14 cellular contexts compared by ENCODE assay signal in genomic region chr15:35912196-35912595, GRCh38.
DNase-seq lines count a peak whose midpoint lies in the region; ATAC-seq and TF ChIP-seq lines count a peak whose summit lies in the region.
"Had no signal": no experiment of that assay in that cellular context is flagged by ENCODE, and none has a peak within 500 bp of the region (broad histone marks: within the 10 kb centered on the region; RNA-seq: fewer than 3 reads in every experiment).

No MANE protein-coding gene starts in this region.

- no peak overlapping the region for H2BK15ac ChIP-seq in IMR-90 (ENCODE audit: low read depth, low read length)

- CTCF ChIA-PET in A673 (lab: Charles Lee) (interaction anchor here (0.8 to 1.5 kb wide), 2 partner anchors 161 to 163 kb away, joined by 3 to 11 read pairs; no protein-coding TSS in a partner anchor), IMR-90 (lab: Yijun Ruan, JAX) (no interaction called here)

- no TSS peak for BruUV-seq in A673 (replicated peaks; lab: Mats Ljungman, UMichigan)
- no TSS peak for BruUV-seq in IMR-90 (replicated peaks; lab: Mats Ljungman, UMichigan)

- no peak overlapping the region for H3K56ac ChIP-seq in IMR-90 (ENCODE audit: extremely low read depth, insufficient read depth, low read length)

- no CpG with 5 or more reads among the region's 2 CpGs for WGBS in IMR-90 (ENCODE audit: extremely low coverage in 2 of 2, insufficient read length in 1 of 2), 2 experiments

- dilution Hi-C loops in IMR-90 (cut with HindIII; ENCODE audit: low sequenced_read_pairs, unreplicated experiment): no loop called here

- no peak overlapping the region for H3K9ac ChIP-seq in IMR-90 (ENCODE audit: low read depth, low read length)

- no peak overlapping the region for H3K23ac ChIP-seq in IMR-90 (ENCODE audit: low read depth, low read length)

- H3K4ac ChIP-seq in IMR-90 (ENCODE audit: low read depth, low read length): no peak overlapping the region

- no peak overlapping the region for H2BK20ac ChIP-seq in IMR-90 (ENCODE audit: low read depth, low read length)

- POLR2A ChIA-PET in A673 (lab: Charles Lee; ENCODE audit: low non-redundant PET) (no interaction called here), IMR-90 (lab: Charles Lee; ENCODE audit: unreplicated experiment) (no interaction called here)

- ATAC-seq in IMR-90 (ENCODE audit: low read depth) (0 out of 2 replicates have a peak, but pooled peaks have one; percentile 24), GM21723 (IDR thresholded peaks at IDR 0.05; ENCODE audit: unreplicated experiment) (no peak)
- ATAC-seq in stimulated activated naive CD8-positive, alpha-beta T cell treated with anti-CD3 and anti-CD28 coated beads, Interleukin-15, Interleukin-2, amounts not matched to agents 100 U/mL and 50 U/mL, for 24 hours: no peak
- ATAC-seq: lower lobe of right lung had no signal

- DNase-seq in A673 (ENCODE audit: low spot score): peak; percentile 58
- DNase-seq in IMR-90: peak; percentile 13
- peak; percentile 64 for DNase-seq in choroid plexus epithelial cell (ENCODE audit: low read depth)
- peak; percentile 38 for DNase-seq in iris pigment epithelial cell (ENCODE audit: low read depth)
- DNase-seq in stimulated activated naive CD8-positive, alpha-beta T cell treated with anti-CD3 and anti-CD28 coated beads, Interleukin-15, Interleukin-2, amounts not matched to agents 100 U/mL and 50 U/mL, for 24 hours: no peak
- no peak for DNase-seq in NCI-H146 (lab: John Stamatoyannopoulos, UW)
- no peak for DNase-seq in DMS153 (lab: John Stamatoyannopoulos, UW)
- DNase-seq: activated B cell treated with CpG ODN at 0.5 μM for 24 hours; activated T-cell treated with anti-CD3 and anti-CD28 coated beads, Interleukin-2, amount 50 U/mL, for 1 hour; lower lobe of right lung; NCI-H2171; tibial artery had no signal

- H3K4me1 ChIP-seq in A673 (ENCODE audit: insufficient read depth, low read length, poor library complexity, severe bottlenecking) (no peaks in the 10 kb centered on the region), IMR-90 (ENCODE audit: control insufficient read depth, insufficient read depth, low read length) (no peaks in the 10 kb centered on the region)
- H3K4me1 ChIP-seq: lower lobe of right lung, tibial artery had no signal

- intact Hi-C loops in A673 (cut with micrococcal nuclease; ENCODE audit: unreplicated experiment) (loop anchor here (2.0 to 10.0 kb wide), 2 partner anchors 161 to 387 kb away; no protein-coding TSS in a partner anchor), IMR-90 (cut with micrococcal nuclease) (no loop called here)

- H4K8ac ChIP-seq in IMR-90 (ENCODE audit: low read depth in 2 of 2, low read length in 2 of 2): no peak overlapping the region

- H2BK120ac ChIP-seq in IMR-90 (ENCODE audit: low read depth, low read length): no peak overlapping the region

- no peaks in the 10 kb centered on the region for H3K27me3 ChIP-seq in A673 (replicated peaks; ENCODE audit: insufficient read depth, low read depth, low read length, poor library complexity)
- H3K27me3 ChIP-seq in IMR-90 (ENCODE audit: control insufficient read depth, insufficient read depth, low read length): no peaks in the 10 kb centered on the region
- H3K27me3 ChIP-seq: tibial artery had no signal

- H2BK5ac ChIP-seq in IMR-90 (ENCODE audit: low read depth, low read length, poor library complexity, severe bottlenecking): no peak overlapping the region

- H2AFZ ChIP-seq in IMR-90 (replicated peaks; ENCODE audit: low read length, poor library complexity): no peak overlapping the region

- H3K9me1 ChIP-seq in IMR-90 (ENCODE audit: insufficient read depth, low read length): no peaks in the 10 kb centered on the region

- no peak overlapping the region for H3K18ac ChIP-seq in IMR-90 (ENCODE audit: low read depth, low read length)

- H3K27ac ChIP-seq in A673 (ENCODE audit: low read depth, low read length, poor library complexity, severe bottlenecking) (no peak overlapping the region), IMR-90 (ENCODE audit: insufficient read depth, low read length) (no peak overlapping the region)
- H3K27ac ChIP-seq: lower lobe of right lung, RWPE1, tibial artery had no signal

- H3K9me3 ChIP-seq in A673 (ENCODE audit: low read depth, low read length, poor library complexity, severe bottlenecking): no peaks in the 10 kb centered on the region
- H3K9me3 ChIP-seq in IMR-90 (ENCODE audit: control insufficient read depth, insufficient read depth, low read length): 0 out of 2 replicates have a peak, but pooled peaks cover 2% of the 10 kb centered on the region
- H3K9me3 ChIP-seq: lower lobe of right lung had no signal

- H3K36me3 ChIP-seq in A673 (ENCODE audit: insufficient read depth, low read length, poor library complexity, severe bottlenecking): no peaks in the 10 kb centered on the region
- H3K36me3 ChIP-seq in IMR-90 (ENCODE audit: control insufficient read depth, insufficient read depth, low read length): no peaks in the 10 kb centered on the region
- H3K36me3 ChIP-seq: lower lobe of right lung, tibial artery had no signal

- H4K20me1 ChIP-seq in IMR-90 (ENCODE audit: insufficient read depth, low read length): no peaks in the 10 kb centered on the region

- H3K4me2 ChIP-seq in IMR-90 (ENCODE audit: low read depth, low read length): no peak overlapping the region

- H4K5ac ChIP-seq in IMR-90 (ENCODE audit: low read depth, low read length): no peak overlapping the region

- H3K14ac ChIP-seq in IMR-90 (replicated peaks; ENCODE audit: low read depth, low read length): no peak overlapping the region

- no peak overlapping the region for H4K91ac ChIP-seq in IMR-90 (ENCODE audit: insufficient read depth, low read depth, low read length)

- TF ChIP-seq RAD21 in IMR-90 (IDR thresholded peaks at IDR 0.05; ENCODE audit: low read length): peak; percentile 16; the same call in 1 of the 2 replicates

- TF ChIP-seq CTCF in A673 (conservative IDR thresholded peaks at IDR 0.05; ENCODE audit: low read depth, low read length) (peak; percentile 60), IMR-90 (conservative IDR thresholded peaks at IDR 0.05; ENCODE audit: low read depth, low read length) (no peak; the same call in none of the 2 replicates), choroid plexus epithelial cell (conservative IDR thresholded peaks at IDR 0.05; ENCODE audit: low read depth, low read length) (peak; percentile 69)

- H2AK9ac ChIP-seq in IMR-90 (replicated peaks; ENCODE audit: low read depth, low read length, poor library complexity): no peak overlapping the region

- H2AK5ac ChIP-seq in IMR-90 (ENCODE audit: low read depth, low read length): no peak overlapping the region

- in situ Hi-C loops in IMR-90 (cut with MboI; ENCODE audit: low sequenced_read_pairs): no loop called here

- H3K79me1 ChIP-seq in IMR-90 (ENCODE audit: low read depth in 1 of 2, low read length in 2 of 2): no peaks in the 10 kb centered on the region

- TF ChIP-seq POLR2A in IMR-90 (IDR thresholded peaks at IDR 0.05; ENCODE audit: low read depth, low read length): no peak

- H3K4me3 ChIP-seq in A673 (ENCODE audit: low read depth, low read length, poor library complexity, severe bottlenecking) (no peak overlapping the region), IMR-90 (ENCODE audit: insufficient read depth, low read depth, low read length) (no peak overlapping the region), choroid plexus epithelial cell (ENCODE audit: low read depth, low read length) (no peak overlapping the region)
- H3K4me3 ChIP-seq: lower lobe of right lung, tibial artery had no signal

TF ChIP-seq in IMR-90, 13 proteins besides CTCF, POLR2A, EP300 and RAD21:
- TF ChIP-seq FOS (IDR thresholded peaks at IDR 0.05; ENCODE audit: low read depth, low read length): no peak
- TF ChIP-seq BHLHE40 (IDR thresholded peaks at IDR 0.05; ENCODE audit: low read depth, low read length): no peak
- no peak for TF ChIP-seq CHD1 (IDR thresholded peaks at IDR 0.05; ENCODE audit: low read depth, low read length)

Comparison
In these comparisons a context has a peak if more than half of its experiments do, and no peak if none do; other contexts are left out.
1. DNase-seq: peak in A673 (single experiment), IMR-90 (single experiment), choroid plexus epithelial cell (single experiment) and iris pigment epithelial cell (single experiment); none in stimulated activated naive CD8-positive, alpha-beta T cell treated with anti-CD3 and anti-CD28 coated beads, Interleukin-15, Interleukin-2, amounts not matched to agents 100 U/mL and 50 U/mL, for 24 hours (single experiment), NCI-H146 (single experiment) and DMS153 (single experiment).